Comparison of ENCODE assay signal across 11 cellular contexts in genomic region chr17:41885733-41886132, GRCh38. TPM values are rescaled to one million over a fixed set of nuclear protein-coding genes. Genes with fewer than 3 reads are reported as not detected.
DNase-seq lines count a peak whose midpoint lies in the region; ATAC-seq, FAIRE-seq and TF ChIP-seq lines count a peak whose summit lies in the region.
"Had no signal": no experiment of that assay in that cellular context is flagged by ENCODE, and none has a peak within 500 bp of the region (broad histone marks: within the 10 kb centered on the region; RNA-seq: fewer than 3 reads in every experiment).

No MANE protein-coding gene starts in this region.

- no CpG with 5 or more reads among the region's 6 CpGs for WGBS in neuronal stem cell (ENCODE audit: extremely low coverage in 2 of 2, insufficient read length in 2 of 2, insufficient replicate concordance in 1 of 2), 2 donors

- ATAC-seq in GM21723 (IDR thresholded peaks at IDR 0.05; ENCODE audit: unreplicated experiment) = no peak
- ATAC-seq: stimulated activated naive CD8-positive, alpha-beta T cell treated with anti-CD3 and anti-CD28 coated beads, Interleukin-15, Interleukin-2, amounts not matched to agents 100 U/mL and 50 U/mL, for 24 hours had no signal

- DNase-seq in ELF-1 (ENCODE audit: low read depth, low spot score) (peak; percentile 74), Kasumi-1 (lab: John Stamatoyannopoulos, UW) (peak; percentile 30 to 45), bronchial epithelial cell (ENCODE audit: low read depth) (no peak), neuronal stem cell (ENCODE audit: low spot score) (peak; percentile 66), NCI-H1092 treated with DMSO at 0.1 percent for 48 hours (lab: John Stamatoyannopoulos, UW) (no peak), HK-2 (ENCODE audit: unreplicated experiment) (no peak), mesenteric fat pad (ENCODE audit: low spot score) (no peak)
- DNase-seq: NCI-H345; stimulated activated naive CD8-positive, alpha-beta T cell treated with anti-CD3 and anti-CD28 coated beads, Interleukin-15, Interleukin-2, amounts not matched to agents 100 U/mL and 50 U/mL, for 24 hours had no signal

- H3K4me1 ChIP-seq in neuronal stem cell (ENCODE audit: control insufficient read depth in 2 of 2, insufficient read depth in 1 of 2, low read depth in 1 of 2, low read length in 2 of 2) = peaks cover 0 to 5% of the 10 kb centered on the region in 2 donors

- H3K23ac ChIP-seq in neuronal stem cell (ENCODE audit: low read depth, low read length, poor library complexity) = peak overlapping the region; percentile 20

- peak overlapping the region; percentile 65 for H2BK12ac ChIP-seq in neuronal stem cell (ENCODE audit: low read length)

- peak overlapping the region; percentile 91 for H3K4ac ChIP-seq in neuronal stem cell (ENCODE audit: low read length)

- no peak overlapping the region for H4K91ac ChIP-seq in neuronal stem cell (ENCODE audit: low read depth, low read length, poor library complexity)

- H2AK5ac ChIP-seq in neuronal stem cell (ENCODE audit: low read depth, low read length) = no peak overlapping the region

- peak overlapping the region; percentile 21 for H3K27ac ChIP-seq in neuronal stem cell (replicated peaks; ENCODE audit: low read length)

- H2BK15ac ChIP-seq in neuronal stem cell (ENCODE audit: low read length) = no peak overlapping the region

- peak overlapping the region; percentile 88 for H3K9ac ChIP-seq in neuronal stem cell (ENCODE audit: low read depth, low read length, poor library complexity)

- H3K27me3 ChIP-seq in bronchial epithelial cell (ENCODE audit: control insufficient read depth, insufficient read depth, low read length) (no peaks in the 10 kb centered on the region), neuronal stem cell (ENCODE audit: control insufficient read depth in 3 of 3, insufficient read depth in 3 of 3, low read depth in 1 of 3, low read length in 3 of 3) (no peaks in the 10 kb centered on the region)

- H3K9me3 ChIP-seq in neuronal stem cell (replicated peaks in 1 of 2; ENCODE audit: control insufficient read depth in 2 of 2, insufficient read depth in 1 of 2, low read depth in 1 of 2, low read length in 2 of 2) = no peaks in the 10 kb centered on the region

- H3K36me3 ChIP-seq in bronchial epithelial cell (ENCODE audit: control insufficient read depth, insufficient read depth, low read length) (peaks cover 39% of the 10 kb centered on the region), neuronal stem cell (replicated peaks in 1 of 2; ENCODE audit: control insufficient read depth in 2 of 2, insufficient read depth in 2 of 2, low read length in 2 of 2) (peaks cover 63 to 95% of the 10 kb centered on the region in 2 donors)

- H2AFZ ChIP-seq in neuronal stem cell (ENCODE audit: low read length) = no peak overlapping the region

- H3K4me2 ChIP-seq in neuronal stem cell (ENCODE audit: insufficient read depth, low read length, poor library complexity, severe bottlenecking) = peak overlapping the region; percentile 32

- H3K79me1 ChIP-seq in neuronal stem cell (ENCODE audit: low read depth, low read length) = peaks cover 1% of the 10 kb centered on the region

- no peak overlapping the region for H3K14ac ChIP-seq in neuronal stem cell (ENCODE audit: low read length)

- H3K18ac ChIP-seq in neuronal stem cell (ENCODE audit: low read length) = peak overlapping the region; percentile 86

- no peak overlapping the region for H3K4me3 ChIP-seq in bronchial epithelial cell (ENCODE audit: low read depth, low read length)
- no peak overlapping the region for H3K4me3 ChIP-seq in neuronal stem cell (ENCODE audit: low read length in 2 of 2)

- FAIRE-seq in bronchial epithelial cell (lab: Jason Lieb, UNC) = peak; percentile 7
- FAIRE-seq: islet of Langerhans had no signal

- no peak overlapping the region for H2BK120ac ChIP-seq in neuronal stem cell (ENCODE audit: low read depth, low read length)

- peak; percentile 39 for TF ChIP-seq CTCF in bronchial epithelial cell (IDR thresholded peaks at IDR 0.05; ENCODE audit: insufficient read depth, low read length, severe bottlenecking)

- no peak overlapping the region for H2BK5ac ChIP-seq in neuronal stem cell (ENCODE audit: low read length)

- peak overlapping the region; percentile 70 for H4K8ac ChIP-seq in neuronal stem cell (ENCODE audit: low read depth, low read length)

RNA-seq across cellular contexts. Expression of gene KLHL11, which starts 20.5 kb away (rescaled TPM):
- 31.0 and 33.2 TPM in 2 replicates for total RNA-seq in bronchial epithelial cell
- polyA plus RNA-seq in neuronal stem cell (2013, experiment 1 of 2) = 5.6 TPM
- polyA plus RNA-seq in neuronal stem cell (2013, experiment 2 of 2) = 5.7 TPM
- total RNA-seq in mesenteric fat pad = 10.8 TPM

RNA-seq across cellular contexts. Expression of gene ACLY, which starts 33.0 kb away (rescaled TPM):
- total RNA-seq in bronchial epithelial cell = 78.5 and 121 TPM in 2 replicates
- polyA plus RNA-seq in neuronal stem cell (2013, experiment 1 of 2) = 106 TPM
- polyA plus RNA-seq in neuronal stem cell (2013, experiment 2 of 2) = 109 TPM
- 140 TPM for total RNA-seq in mesenteric fat pad

RNA-seq across cellular contexts. Expression of gene ODAD4, which starts 44.7 kb away (rescaled TPM):
- total RNA-seq in bronchial epithelial cell (0.13 and 0.26 TPM in 2 replicates), mesenteric fat pad (0.48 TPM)
- 4.5 TPM for polyA plus RNA-seq in neuronal stem cell (2013, experiment 1 of 2)
- polyA plus RNA-seq in neuronal stem cell (2013, experiment 2 of 2) = 4.2 TPM

RNA-seq across cellular contexts. Expression of gene KLHL10, which starts 48.1 kb away (rescaled TPM):
- total RNA-seq in bronchial epithelial cell (under 0.01 and 0.13 TPM in 2 replicates), mesenteric fat pad (0.74 TPM)
- polyA plus RNA-seq in neuronal stem cell (2013, experiment 1 of 2) = 0.04 TPM
- 0.04 TPM for polyA plus RNA-seq in neuronal stem cell (2013, experiment 2 of 2)

RNA-seq across cellular contexts. Expression of gene NT5C3B, which starts 49.7 kb away (rescaled TPM):
- total RNA-seq in bronchial epithelial cell (81.2 and 124 TPM in 2 replicates), mesenteric fat pad (43.8 TPM)
- 111 TPM for polyA plus RNA-seq in neuronal stem cell (2013, experiment 1 of 2)
- 110 TPM for polyA plus RNA-seq in neuronal stem cell (2013, experiment 2 of 2)

Comparison
In these comparisons a context has a peak if more than half of its experiments do, and no peak if none do; other contexts are left out.
1. DNase-seq: peak in ELF-1 (single experiment), Kasumi-1 (2 of 2) and neuronal stem cell (single experiment); none in bronchial epithelial cell (single experiment), NCI-H1092 treated with DMSO at 0.1 percent for 48 hours (single experiment), HK-2 (single experiment) and mesenteric fat pad (single experiment).